1 cellular context compared by ENCODE assay signal in the genomic region with DNA sequence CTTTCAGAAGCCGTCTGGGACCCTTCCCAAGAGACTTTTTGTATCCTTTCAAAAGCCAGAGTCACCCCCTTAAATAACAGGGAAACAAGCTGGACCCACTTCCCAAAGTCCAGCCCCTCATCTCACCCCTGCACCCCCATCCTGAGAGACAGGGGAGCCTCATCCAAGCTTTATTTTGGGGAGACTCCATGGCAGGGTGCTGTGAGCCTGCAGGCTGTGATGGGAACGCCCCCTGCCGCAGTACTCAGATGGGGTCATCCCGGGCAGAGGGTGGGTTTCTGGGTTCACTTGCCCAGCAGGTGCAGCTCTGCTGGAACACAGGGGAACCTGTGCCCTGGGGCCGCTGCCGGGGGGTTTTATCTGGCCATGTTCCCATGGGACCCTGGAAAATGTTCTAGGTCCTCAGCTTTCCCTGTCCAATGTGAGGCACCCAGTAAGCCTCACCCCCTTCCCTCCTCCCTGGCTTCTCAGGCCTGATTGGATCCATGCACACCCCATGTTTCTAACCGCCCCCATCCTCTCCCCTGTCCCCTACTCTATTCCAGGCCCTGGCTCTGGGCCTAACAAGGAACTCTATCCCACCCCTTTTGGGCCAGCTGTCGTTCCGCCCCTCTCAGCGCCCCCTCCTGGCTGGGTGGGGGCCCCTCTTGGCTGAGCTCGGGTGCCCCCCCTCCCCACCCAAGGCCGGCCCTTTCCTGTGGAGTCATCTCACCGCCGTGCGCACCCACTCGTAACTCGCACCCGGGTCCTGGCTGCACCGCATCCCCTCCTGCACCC.
TF ChIP-seq lines count a peak whose summit lies in the region.

No MANE protein-coding gene starts in this region.

TF ChIP-seq in HepG2, 621 proteins besides CTCF, POLR2A, EP300 and RAD21:
- peak; percentile 42; the same call in 1 of the 2 replicates for TF ChIP-seq PATZ1 (CRISPR knock-in tag; IDR thresholded peaks at IDR 0.05)
- no peak for TF ChIP-seq KIAA2018 (CRISPR knock-in tag; IDR thresholded peaks at IDR 0.05; ENCODE audit: borderline replicate concordance)
TF ChIP-seq in HepG2: peak in this region for 1.
